ENCODE assay signal across 13 cellular contexts in genomic region chr15:83767786-83768185, GRCh38.
"Had no signal": no experiment of that assay in that cellular context is flagged by ENCODE, and none has a peak within 500 bp of the region (broad histone marks: within the 10 kb centered on the region; RNA-seq: fewer than 3 reads in every experiment).

No MANE protein-coding gene starts in this region.

- DNase-seq: activated CD4-positive, alpha-beta memory T cell treated with anti-CD3 and anti-CD28 coated beads, Interleukin-2, amount 10 ng/mL, durations not matched to agents 7 days and 5 days; activated CD4-positive, alpha-beta T cell treated with anti-CD3 and anti-CD28 coated beads for 36 hours; activated naive CD4-positive, alpha-beta T cell treated with anti-CD3 and anti-CD28 coated beads, Interleukin-2, amount 10 ng/mL, durations not matched to agents 7 days and 5 days; activated T-cell treated with anti-CD3 and anti-CD28 coated beads, Interleukin-2, amount 50 U/mL, for 24 hours; endodermal cell; erythroblast; islet precursor cell; T-helper 1 cell; T1000; testis; upper lobe of left lung had no signal

- H3K4me3 ChIP-seq: skin epidermis, testis, upper lobe of left lung had no signal

- ATAC-seq: activated CD4-positive, alpha-beta T cell treated with anti-CD3 and anti-CD28 coated beads for 36 hours; SK-N-SH treated with all-trans-retinoic acid at 6 μM for 48 hours had no signal
